In genomic region chr9:93115486-93115885, GRCh38 we compare ENCODE assay signal across 1 cellular context.
TF ChIP-seq lines count a peak whose summit lies in the region.

No MANE protein-coding gene starts in this region.

TF ChIP-seq in IMR-90, 13 proteins besides CTCF, POLR2A, EP300 and RAD21:
- no peak for TF ChIP-seq BHLHE40 (IDR thresholded peaks at IDR 0.05; ENCODE audit: low read depth, low read length)
- no peak for TF ChIP-seq MAFK (IDR thresholded peaks at IDR 0.05; ENCODE audit: low read depth, low read length)
